In genomic region chr7:117297606-117298005, GRCh38 we compare ENCODE assay signal across 35 cellular contexts. TPM values are rescaled to one million over a fixed set of nuclear protein-coding genes. Genes with fewer than 3 reads are reported as not detected.
"Had no signal": no experiment of that assay in that cellular context is flagged by ENCODE, and none has a peak within 500 bp of the region (broad histone marks: within the 10 kb centered on the region; RNA-seq: fewer than 3 reads in every experiment).

No MANE protein-coding gene starts in this region.

- H3K4me3 Mint-ChIP-seq: activated B cell treated with CpG ODN at 0.5 μM for 24 hours; activated CD4-positive, alpha-beta memory T cell treated with anti-CD3 and anti-CD28 coated beads for 36 hours; activated CD4-positive, alpha-beta T cell treated with anti-CD3 and anti-CD28 coated beads, Interleukin-2, amount 10 ng/mL, durations not matched to agents 24 days and 14 days; activated CD8-positive, alpha-beta T cell treated with anti-CD3 and anti-CD28 coated beads for 36 hours; activated naive CD4-positive, alpha-beta T cell treated with anti-CD3 and anti-CD28 coated beads, Interleukin-2, amount 10 ng/mL, durations not matched to agents 7 days and 5 days; activated naive CD4-positive, alpha-beta T cell treated with anti-CD3 and anti-CD28 coated beads, Interleukin-2, amount 50 U/mL, for 24 hours; activated naive CD8-positive, alpha-beta T cell; activated naive CD8-positive, alpha-beta T cell treated with anti-CD3 and anti-CD28 coated beads, Interleukin-2, amount 10 ng/mL, durations not matched to agents 7 days and 5 days; activated naive CD8-positive, alpha-beta T cell treated with anti-CD3 and anti-CD28 coated beads, Interleukin-2, amount 50 U/mL, for 24 hours; brain; T-helper 1 cell treated with Interleukin-12 subunit alpha and Interleukin-12 subunit beta and Interleukin-4 antibody, amounts not matched to agents 30 μg/mL and 1 μg/mL, for 36 hours; T-helper 2 cell treated with Interferon-gamma antibody and Interleukin-4, amounts not matched to agents 5 μg/mL and 100 μg/mL, for 36 hours had no signal

- H3K36me3 Mint-ChIP-seq: activated CD4-positive, alpha-beta memory T cell treated with anti-CD3 and anti-CD28 coated beads for 36 hours; activated naive CD4-positive, alpha-beta T cell treated with anti-CD3 and anti-CD28 coated beads, Interleukin-2, amount 10 ng/mL, durations not matched to agents 7 days and 5 days; activated naive CD4-positive, alpha-beta T cell treated with anti-CD3 and anti-CD28 coated beads, Interleukin-2, amount 50 U/mL, for 24 hours; activated naive CD8-positive, alpha-beta T cell; activated naive CD8-positive, alpha-beta T cell treated with anti-CD3 and anti-CD28 coated beads, Interleukin-2, amount 10 ng/mL, durations not matched to agents 7 days and 5 days; brain had no signal

- H3K27ac ChIP-seq: ascending aorta, VCaP had no signal

- H3K9me3 Mint-ChIP-seq: activated B cell treated with CpG ODN at 0.5 μM for 24 hours; activated CD4-positive, alpha-beta memory T cell treated with anti-CD3 and anti-CD28 coated beads for 36 hours; activated CD4-positive, alpha-beta T cell treated with anti-CD3 and anti-CD28 coated beads, Interleukin-2, amount 10 ng/mL, durations not matched to agents 24 days and 14 days; activated CD8-positive, alpha-beta T cell treated with anti-CD3 and anti-CD28 coated beads for 36 hours; activated naive CD4-positive, alpha-beta T cell treated with anti-CD3 and anti-CD28 coated beads, Interleukin-2, amount 10 ng/mL, durations not matched to agents 7 days and 5 days; activated naive CD4-positive, alpha-beta T cell treated with anti-CD3 and anti-CD28 coated beads, Interleukin-2, amount 50 U/mL, for 24 hours; activated naive CD8-positive, alpha-beta T cell treated with anti-CD3 and anti-CD28 coated beads, Interleukin-2, amount 10 ng/mL, durations not matched to agents 7 days and 5 days; activated naive CD8-positive, alpha-beta T cell treated with anti-CD3 and anti-CD28 coated beads, Interleukin-2, amount 50 U/mL, for 24 hours; activated T-helper 2 cell treated with anti-CD3 and anti-CD28 coated beads, Interferon-gamma antibody, Interleukin-2, Interleukin-4, amounts not matched to agents 10 μg/mL and 5 μg/mL and 100 μg/mL, durations not matched to agents 14 hours and 24 hours and 36 hours; brain; T-helper 1 cell treated with Interleukin-12 subunit alpha and Interleukin-12 subunit beta and Interleukin-4 antibody, amounts not matched to agents 30 μg/mL and 1 μg/mL, for 36 hours; T-helper 2 cell treated with Interferon-gamma antibody and Interleukin-4, amounts not matched to agents 5 μg/mL and 100 μg/mL, for 36 hours had no signal

- H3K27me3 ChIP-seq: ascending aorta had no signal

- H3K4me3 ChIP-seq: ascending aorta had no signal

- H3K4me1 ChIP-seq: ascending aorta had no signal

- H3K27me3 Mint-ChIP-seq: activated B cell treated with CpG ODN at 0.5 μM for 24 hours; activated CD4-positive, alpha-beta memory T cell treated with anti-CD3 and anti-CD28 coated beads for 36 hours; activated CD4-positive, alpha-beta T cell treated with anti-CD3 and anti-CD28 coated beads, Interleukin-2, amount 10 ng/mL, durations not matched to agents 24 days and 14 days; activated CD8-positive, alpha-beta T cell treated with anti-CD3 and anti-CD28 coated beads for 36 hours; activated naive CD4-positive, alpha-beta T cell treated with anti-CD3 and anti-CD28 coated beads, Interleukin-2, amount 10 ng/mL, durations not matched to agents 7 days and 5 days; activated naive CD8-positive, alpha-beta T cell; activated naive CD8-positive, alpha-beta T cell treated with anti-CD3 and anti-CD28 coated beads, Interleukin-2, amount 50 U/mL, for 24 hours had no signal

- H3K36me3 ChIP-seq: ascending aorta had no signal

- H3K9me3 ChIP-seq: ascending aorta had no signal

- H3K27ac Mint-ChIP-seq: activated B cell treated with CpG ODN at 0.5 μM for 24 hours; activated CD4-positive, alpha-beta memory T cell treated with anti-CD3 and anti-CD28 coated beads for 36 hours; activated CD4-positive, alpha-beta T cell treated with anti-CD3 and anti-CD28 coated beads, Interleukin-2, amount 10 ng/mL, durations not matched to agents 24 days and 14 days; activated CD8-positive, alpha-beta T cell treated with anti-CD3 and anti-CD28 coated beads for 36 hours; activated naive CD4-positive, alpha-beta T cell treated with anti-CD3 and anti-CD28 coated beads, Interleukin-2, amount 10 ng/mL, durations not matched to agents 7 days and 5 days; activated naive CD4-positive, alpha-beta T cell treated with anti-CD3 and anti-CD28 coated beads, Interleukin-2, amount 50 U/mL, for 24 hours; activated naive CD8-positive, alpha-beta T cell; activated naive CD8-positive, alpha-beta T cell treated with anti-CD3 and anti-CD28 coated beads, Interleukin-2, amount 10 ng/mL, durations not matched to agents 7 days and 5 days; activated naive CD8-positive, alpha-beta T cell treated with anti-CD3 and anti-CD28 coated beads, Interleukin-2, amount 50 U/mL, for 24 hours; activated T-helper 2 cell treated with anti-CD3 and anti-CD28 coated beads, Interferon-gamma antibody, Interleukin-2, Interleukin-4, amounts not matched to agents 10 μg/mL and 5 μg/mL and 100 μg/mL, durations not matched to agents 14 hours and 24 hours and 36 hours; brain; T-helper 1 cell treated with Interleukin-12 subunit alpha and Interleukin-12 subunit beta and Interleukin-4 antibody, amounts not matched to agents 30 μg/mL and 1 μg/mL, for 36 hours; T-helper 2 cell treated with Interferon-gamma antibody and Interleukin-4, amounts not matched to agents 5 μg/mL and 100 μg/mL, for 36 hours had no signal

- FAIRE-seq: bronchial epithelial cell, TTC549 had no signal

- DNase-seq: activated B cell treated with CpG ODN at 0.5 μM for 24 hours; activated CD4-positive, alpha-beta memory T cell treated with anti-CD3 and anti-CD28 coated beads for 36 hours; activated CD4-positive, alpha-beta T cell treated with anti-CD3 and anti-CD28 coated beads for 4 hours; activated CD4-positive, alpha-beta T cell treated with anti-CD3 and anti-CD28 coated beads, Interleukin-2, amount 10 ng/mL, durations not matched to agents 24 days and 14 days; activated CD4-positive, alpha-beta T cell treated with anti-CD3 and anti-CD28 coated beads, Interleukin-2, amount 50 U/mL, for 1 hour; activated CD4-positive, alpha-beta T cell treated with anti-CD3 and anti-CD28 coated beads, Interleukin-2, amount 50 U/mL, for 4 hours; activated CD4-positive, CD25-positive, alpha-beta regulatory T cell treated with anti-CD3 and anti-CD28 coated beads, Interleukin-2, amount 50 U/mL, for 72 hours; activated CD8-positive, alpha-beta memory T cell treated with anti-CD3 and anti-CD28 coated beads, Interleukin-2, amount 50 U/mL, for 4 hours; activated CD8-positive, alpha-beta T cell treated with anti-CD3 and anti-CD28 coated beads for 36 hours; activated effector memory CD4-positive, alpha-beta T cell treated with Interleukin-2 at 50 U/mL for 16 hours; activated gamma-delta T cell; activated naive CD4-positive, alpha-beta T cell treated with anti-CD3 and anti-CD28 coated beads, Interleukin-2, amount 10 ng/mL, durations not matched to agents 7 days and 5 days; activated naive CD4-positive, alpha-beta T cell treated with Interleukin-2 at 50 U/mL for 16 hours; activated naive CD8-positive, alpha-beta T cell treated with anti-CD3 and anti-CD28 coated beads, Interleukin-2, amount 10 ng/mL, durations not matched to agents 7 days and 5 days; activated naive CD8-positive, alpha-beta T cell treated with anti-CD3 and anti-CD28 coated beads, Interleukin-2, amount 50 U/mL, for 24 hours; activated T-cell treated with anti-CD3 and anti-CD28 coated beads for 4 hours; activated T-cell treated with anti-CD3 and anti-CD28 coated beads, Interleukin-2, amount 50 U/mL, for 1 hour; activated T-cell treated with anti-CD3 and anti-CD28 coated beads, Interleukin-2, amount 50 U/mL, for 48 hours; amygdala; anterior cingulate cortex; central memory CD4-positive, alpha-beta T cell; T-helper 1 cell; T-helper 2 cell; T-helper 9 cell had no signal

- H3K4me1 Mint-ChIP-seq: activated B cell treated with CpG ODN at 0.5 μM for 24 hours; activated CD4-positive, alpha-beta T cell treated with anti-CD3 and anti-CD28 coated beads, Interleukin-2, amount 10 ng/mL, durations not matched to agents 24 days and 14 days; activated naive CD4-positive, alpha-beta T cell treated with anti-CD3 and anti-CD28 coated beads, Interleukin-2, amount 10 ng/mL, durations not matched to agents 7 days and 5 days; activated naive CD4-positive, alpha-beta T cell treated with anti-CD3 and anti-CD28 coated beads, Interleukin-2, amount 50 U/mL, for 24 hours; activated naive CD8-positive, alpha-beta T cell treated with anti-CD3 and anti-CD28 coated beads, Interleukin-2, amount 10 ng/mL, durations not matched to agents 7 days and 5 days; activated naive CD8-positive, alpha-beta T cell treated with anti-CD3 and anti-CD28 coated beads, Interleukin-2, amount 50 U/mL, for 24 hours; brain had no signal

- ATAC-seq: activated CD8-positive, alpha-beta T cell treated with anti-CD3 and anti-CD28 coated beads for 36 hours; activated naive CD8-positive, alpha-beta T cell treated with anti-CD3 and anti-CD28 coated beads, Interleukin-2, amount 50 U/mL, for 24 hours had no signal

RNA-seq across cellular contexts. Expression of gene WNT2, which starts 25.3 kb away (rescaled TPM):
- total RNA-seq: activated B cell treated with CpG ODN at 0.5 μM for 24 hours; activated CD4-positive, alpha-beta memory T cell treated with anti-CD3 and anti-CD28 coated beads for 36 hours; activated CD4-positive, alpha-beta T cell treated with anti-CD3 and anti-CD28 coated beads, Interleukin-2, amount 10 ng/mL, durations not matched to agents 24 days and 14 days; activated CD8-positive, alpha-beta memory T cell treated with anti-CD3 and anti-CD28 coated beads for 36 hours; activated CD8-positive, alpha-beta T cell treated with anti-CD3 and anti-CD28 coated beads for 36 hours; activated naive CD8-positive, alpha-beta T cell treated with anti-CD3 and anti-CD28 coated beads, Interleukin-2, amount 10 ng/mL, durations not matched to agents 7 days and 5 days; activated T-helper 2 cell treated with anti-CD3 and anti-CD28 coated beads, Interferon-gamma antibody, Interleukin-2, Interleukin-4, amounts not matched to agents 10 μg/mL and 5 μg/mL and 100 μg/mL, durations not matched to agents 14 hours and 24 hours and 36 hours had no signal
